ENCODE assay signal across 23 cellular contexts in genomic region chr2:144670080-144670479, GRCh38.
"Had no signal": no experiment of that assay in that cellular context is flagged by ENCODE, and none has a peak within 500 bp of the region (broad histone marks: within the 10 kb centered on the region; RNA-seq: fewer than 3 reads in every experiment).

No MANE protein-coding gene starts in this region.

- H3K27me3 ChIP-seq: left lung, right lobe of liver, stomach had no signal

- H3K27ac Mint-ChIP-seq: activated CD4-positive, alpha-beta T cell treated with anti-CD3 and anti-CD28 coated beads, Interleukin-2, amount 10 ng/mL, durations not matched to agents 7 days and 5 days; activated CD8-positive, alpha-beta T cell treated with anti-CD3 and anti-CD28 coated beads, Interleukin-2, amount 10 ng/mL, durations not matched to agents 7 days and 5 days; activated naive CD4-positive, alpha-beta T cell treated with anti-CD3 and anti-CD28 coated beads, Interleukin-2, amount 10 ng/mL, durations not matched to agents 7 days and 5 days; activated naive CD8-positive, alpha-beta T cell treated with anti-CD3 and anti-CD28 coated beads, Interleukin-2, amount 50 U/mL, for 24 hours; brain; naive thymus-derived CD8-positive, alpha-beta T cell; type B pancreatic cell had no signal

- H3K36me3 Mint-ChIP-seq: activated naive CD4-positive, alpha-beta T cell treated with anti-CD3 and anti-CD28 coated beads, Interleukin-2, amount 10 ng/mL, durations not matched to agents 7 days and 5 days; brain; naive thymus-derived CD8-positive, alpha-beta T cell; type B pancreatic cell had no signal

- H3K9me3 Mint-ChIP-seq: activated CD4-positive, alpha-beta T cell treated with anti-CD3 and anti-CD28 coated beads, Interleukin-2, amount 10 ng/mL, durations not matched to agents 7 days and 5 days; activated naive CD4-positive, alpha-beta T cell treated with anti-CD3 and anti-CD28 coated beads, Interleukin-2, amount 10 ng/mL, durations not matched to agents 7 days and 5 days; activated naive CD8-positive, alpha-beta T cell treated with anti-CD3 and anti-CD28 coated beads, Interleukin-2, amount 50 U/mL, for 24 hours; activated T-cell treated with anti-CD3 and anti-CD28 coated beads, Interleukin-2, amount 50 U/mL, for 4 hours; brain; naive thymus-derived CD8-positive, alpha-beta T cell; type B pancreatic cell had no signal

- DNase-seq: activated CD4-positive, alpha-beta T cell treated with anti-CD3 and anti-CD28 coated beads, Interleukin-2, amount 10 ng/mL, durations not matched to agents 7 days and 5 days; activated CD8-positive, alpha-beta memory T cell treated with anti-CD3 and anti-CD28 coated beads, Interleukin-2, amount 50 U/mL, for 4 hours; activated CD8-positive, alpha-beta T cell treated with anti-CD3 and anti-CD28 coated beads, Interleukin-2, amount 10 ng/mL, durations not matched to agents 7 days and 5 days; activated effector memory CD4-positive, alpha-beta T cell treated with Interleukin-2 at 50 U/mL for 16 hours; activated naive CD4-positive, alpha-beta T cell treated with anti-CD3 and anti-CD28 coated beads, Interleukin-2, amount 10 ng/mL, durations not matched to agents 7 days and 5 days; activated naive CD8-positive, alpha-beta T cell treated with anti-CD3 and anti-CD28 coated beads, Interleukin-2, amount 50 U/mL, for 24 hours; activated T-cell treated with anti-CD3 and anti-CD28 coated beads, Interleukin-2, amount 50 U/mL, for 4 hours; anterior cingulate cortex; caudate nucleus; foreskin melanocyte; head of caudate nucleus; kidney; left lung; naive thymus-derived CD8-positive, alpha-beta T cell; psoas muscle; right lobe of liver; small intestine; stimulated activated CD4-positive, alpha-beta T cell treated with anti-CD3 and anti-CD28 coated beads, Interleukin-15, amount 100 ng/mL, for 24 hours; stimulated activated CD4-positive, alpha-beta T cell treated with anti-CD3 and anti-CD28 coated beads, Interleukin-2, amount 100 ng/mL, for 48 hours; stomach had no signal

- H3K36me3 ChIP-seq: left lung, right lobe of liver, stomach had no signal

- H3K4me1 Mint-ChIP-seq: activated CD4-positive, alpha-beta T cell treated with anti-CD3 and anti-CD28 coated beads, Interleukin-2, amount 10 ng/mL, durations not matched to agents 7 days and 5 days; activated naive CD4-positive, alpha-beta T cell treated with anti-CD3 and anti-CD28 coated beads, Interleukin-2, amount 10 ng/mL, durations not matched to agents 7 days and 5 days had no signal

- ATAC-seq: activated CD4-positive, CD25-positive, alpha-beta regulatory T cell treated with anti-CD3 and anti-CD28 coated beads, Interleukin-2, amount 50 U/mL, for 24 hours; activated CD8-positive, alpha-beta T cell treated with anti-CD3 and anti-CD28 coated beads, Interleukin-2, amount 10 ng/mL, durations not matched to agents 7 days and 5 days; activated naive CD8-positive, alpha-beta T cell treated with anti-CD3 and anti-CD28 coated beads, Interleukin-2, amount 50 U/mL, for 24 hours; activated T-cell treated with anti-CD3 and anti-CD28 coated beads, Interleukin-2, amount 50 U/mL, for 4 hours; left lung; naive thymus-derived CD8-positive, alpha-beta T cell; psoas muscle; right lobe of liver had no signal

- H3K9me3 ChIP-seq: left lung, psoas muscle, right lobe of liver, stomach had no signal

- H3K27me3 Mint-ChIP-seq: activated naive CD4-positive, alpha-beta T cell treated with anti-CD3 and anti-CD28 coated beads, Interleukin-2, amount 10 ng/mL, durations not matched to agents 7 days and 5 days had no signal

- H3K4me3 Mint-ChIP-seq: activated CD4-positive, alpha-beta T cell treated with anti-CD3 and anti-CD28 coated beads, Interleukin-2, amount 10 ng/mL, durations not matched to agents 7 days and 5 days; activated CD8-positive, alpha-beta T cell treated with anti-CD3 and anti-CD28 coated beads, Interleukin-2, amount 10 ng/mL, durations not matched to agents 7 days and 5 days; activated naive CD4-positive, alpha-beta T cell treated with anti-CD3 and anti-CD28 coated beads, Interleukin-2, amount 10 ng/mL, durations not matched to agents 7 days and 5 days; activated naive CD8-positive, alpha-beta T cell treated with anti-CD3 and anti-CD28 coated beads, Interleukin-2, amount 50 U/mL, for 24 hours; activated T-cell treated with anti-CD3 and anti-CD28 coated beads, Interleukin-2, amount 50 U/mL, for 4 hours; brain; naive thymus-derived CD8-positive, alpha-beta T cell; type B pancreatic cell had no signal

- H3K27ac ChIP-seq: left lung, psoas muscle, right lobe of liver, stomach had no signal

- H3K4me3 ChIP-seq: left lung, psoas muscle, right lobe of liver, stomach had no signal
